In genomic region chr3:195909294-195909644, GRCh38 we compare ENCODE assay signal across 8 cellular contexts. TPM values are rescaled to one million over a fixed set of nuclear protein-coding genes. Genes with fewer than 3 reads are reported as not detected.
DNase-seq lines count a peak whose midpoint lies in the region; ATAC-seq and TF ChIP-seq lines count a peak whose summit lies in the region.

No MANE protein-coding gene starts in this region.

- H3K9me3 ChIP-seq in stomach, result no peaks in the 10 kb centered on the region

- CTCF ChIA-PET in activated CD8-positive, alpha-beta memory T cell treated with anti-CD3 and anti-CD28 coated beads, Interleukin-2, amount 10 ng/mL, durations not matched to agents 7 days and 5 days (lab: Charles Lee), result interaction anchor here (1.0 to 6.0 kb wide), 4 partner anchors 14 to 59 kb away, joined by 3 to 131 read pairs (median 12); no protein-coding TSS in a partner anchor

- peak overlapping the region; percentile 72 to 95 (median 80) for H3K4me3 ChIP-seq in stomach

- peak; percentile 37 for ATAC-seq in activated CD8-positive, alpha-beta memory T cell treated with anti-CD3 and anti-CD28 coated beads, Interleukin-2, amount 10 ng/mL, durations not matched to agents 7 days and 5 days
- ATAC-seq in HG02943 (IDR thresholded peaks at IDR 0.05; ENCODE audit: low read depth, unreplicated experiment), result peak; percentile 3

- in situ Hi-C loops in SK-MEL-5 (cut with HindIII; ENCODE audit: low pct_unique_long_range_greater_than_20kb, low sequenced_read_pairs), result no loop called here

- H3K36me3 Mint-ChIP-seq in activated CD8-positive, alpha-beta memory T cell treated with anti-CD3 and anti-CD28 coated beads, Interleukin-2, amount 10 ng/mL, durations not matched to agents 7 days and 5 days, result peaks cover 22% of the 10 kb centered on the region
- no peaks in the 10 kb centered on the region for H3K36me3 Mint-ChIP-seq in glutamatergic neuron (ENCODE audit: unreplicated experiment)

- TF ChIP-seq POLR2A in stomach (IDR thresholded peaks at IDR 0.05), result no peak

- intact Hi-C loops in stomach (cut with DNase I; ENCODE audit: low total_unique reads), result loop anchor here (5.0 kb wide), 1 partner anchor 42 kb away; no protein-coding TSS in a partner anchor

- no peaks in the 10 kb centered on the region for H3K9me3 Mint-ChIP-seq in activated CD8-positive, alpha-beta memory T cell treated with anti-CD3 and anti-CD28 coated beads, Interleukin-2, amount 10 ng/mL, durations not matched to agents 7 days and 5 days (ENCODE audit: low read depth)
- H3K9me3 Mint-ChIP-seq in glutamatergic neuron (ENCODE audit: unreplicated experiment), result peaks cover 5% of the 10 kb centered on the region

- peak overlapping the region; percentile 96 for H3K4me3 Mint-ChIP-seq in activated CD8-positive, alpha-beta memory T cell treated with anti-CD3 and anti-CD28 coated beads, Interleukin-2, amount 10 ng/mL, durations not matched to agents 7 days and 5 days
- H3K4me3 Mint-ChIP-seq in glutamatergic neuron (ENCODE audit: unreplicated experiment), result no peak overlapping the region

- no peak for TF ChIP-seq EP300 in stomach (IDR thresholded peaks at IDR 0.05)

- H3K27ac Mint-ChIP-seq in activated CD8-positive, alpha-beta memory T cell treated with anti-CD3 and anti-CD28 coated beads, Interleukin-2, amount 10 ng/mL, durations not matched to agents 7 days and 5 days, result peak overlapping the region; percentile 57
- no peak overlapping the region for H3K27ac Mint-ChIP-seq in glutamatergic neuron (ENCODE audit: unreplicated experiment)

- H3K36me3 ChIP-seq in stomach, result no peaks in the 10 kb centered on the region

- DNase-seq in activated CD8-positive, alpha-beta memory T cell treated with anti-CD3 and anti-CD28 coated beads, Interleukin-2, amount 10 ng/mL, durations not matched to agents 7 days and 5 days, result no peak
- DNase-seq in activated CD8-positive, alpha-beta memory T cell treated with anti-CD3 and anti-CD28 coated beads, Interleukin-2, amount 50 U/mL, for 4 hours, result no peak
- DNase-seq in SK-MEL-5 (ENCODE audit: low read depth, low spot score) (peak; percentile 19), glutamatergic neuron (peak; percentile 71), stomach (no peak), DMS 273 (lab: John Stamatoyannopoulos, UW; ENCODE audit: unreplicated experiment) (no peak), glomerular visceral epithelial cell (ENCODE audit: extremely low spot score) (no peak)

- 0 to 1% (median 0%) methylated on average over 4 to 47 of the region's 47 CpGs; no CpG with 5 or more reads in 1 of the 5 donors for WGBS in stomach, 5 donors

- H3K4me1 Mint-ChIP-seq in activated CD8-positive, alpha-beta memory T cell treated with anti-CD3 and anti-CD28 coated beads, Interleukin-2, amount 10 ng/mL, durations not matched to agents 7 days and 5 days, result peaks cover 31% of the 10 kb centered on the region
- peaks cover 16% of the 10 kb centered on the region for H3K4me1 Mint-ChIP-seq in glutamatergic neuron (ENCODE audit: low read depth, unreplicated experiment)

- peak overlapping the region in 3 of 5 donors; percentile 75 to 85 (median 82) for H3K27ac ChIP-seq in stomach

- H3K27me3 ChIP-seq in stomach, result no peaks in the 10 kb centered on the region

- no peaks in the 10 kb centered on the region for H3K27me3 Mint-ChIP-seq in activated CD8-positive, alpha-beta memory T cell treated with anti-CD3 and anti-CD28 coated beads, Interleukin-2, amount 10 ng/mL, durations not matched to agents 7 days and 5 days
- H3K27me3 Mint-ChIP-seq in glutamatergic neuron (ENCODE audit: unreplicated experiment), result peaks cover 3% of the 10 kb centered on the region

- H3K4me1 ChIP-seq in stomach, result peaks cover 37 to 60% (median 41%) of the 10 kb centered on the region in 4 donors

- no peak for TF ChIP-seq CTCF in glutamatergic neuron (IDR thresholded peaks at IDR 0.05; ENCODE audit: partially characterized antibody, unreplicated experiment)
- no peak for TF ChIP-seq CTCF in stomach (IDR thresholded peaks at IDR 0.05)

RNA-seq across cellular contexts. Expression of gene TNK2, which starts 0.9 kb away (rescaled TPM):
- 100 to 1,000 TPM; 150 to 177 TPM for total RNA-seq in activated CD8-positive, alpha-beta memory T cell treated with anti-CD3 and anti-CD28 coated beads, Interleukin-2, amount 10 ng/mL, durations not matched to agents 7 days and 5 days
- total RNA-seq in SK-MEL-5 (2014; rRNA removed; shearing (Covaris generic)), result 7.9 and 9.0 TPM in 2 replicates
- polyA plus RNA-seq in SK-MEL-5 (2015; cell fraction: cytosol; rRNA removed), result 24.5 and 34.4 TPM in 2 replicates
- 46.3 and 83.6 TPM in 2 replicates for polyA plus RNA-seq in SK-MEL-5 (2015; cell fraction: nucleus; rRNA removed)
- total RNA-seq in glutamatergic neuron (ENCODE audit: unreplicated experiment) (46.2 TPM), stomach (100 to 1,000 TPM in 1 of 5 donors, 10 to 100 TPM in 3, 1 to 10 TPM in 1; 6.1 to 431 (median 42.6) TPM)
- polyA plus RNA-seq in stomach, result 10 to 100 TPM; 20.1 to 42.7 (median 34.5) TPM

Comparison
In these comparisons a context has a peak if more than half of its experiments do, and no peak if none do; other contexts are left out.
1. DNase-seq: peak in SK-MEL-5 (single experiment) and glutamatergic neuron (single experiment); none in activated CD8-positive, alpha-beta memory T cell treated with anti-CD3 and anti-CD28 coated beads, Interleukin-2, amount 10 ng/mL, durations not matched to agents 7 days and 5 days (single experiment), activated CD8-positive, alpha-beta memory T cell treated with anti-CD3 and anti-CD28 coated beads, Interleukin-2, amount 50 U/mL, for 4 hours (single experiment), stomach (single experiment), DMS 273 (single experiment) and glomerular visceral epithelial cell (single experiment).